ENCODE assay signal across 1 cellular context in genomic region chr7:3042301-3042700, GRCh38.
TF ChIP-seq lines count a peak whose summit lies in the region.

No MANE protein-coding gene starts in this region.

TF ChIP-seq in GM12878, 131 proteins besides CTCF, POLR2A, EP300 and RAD21:
- TF ChIP-seq, protein P1, sequence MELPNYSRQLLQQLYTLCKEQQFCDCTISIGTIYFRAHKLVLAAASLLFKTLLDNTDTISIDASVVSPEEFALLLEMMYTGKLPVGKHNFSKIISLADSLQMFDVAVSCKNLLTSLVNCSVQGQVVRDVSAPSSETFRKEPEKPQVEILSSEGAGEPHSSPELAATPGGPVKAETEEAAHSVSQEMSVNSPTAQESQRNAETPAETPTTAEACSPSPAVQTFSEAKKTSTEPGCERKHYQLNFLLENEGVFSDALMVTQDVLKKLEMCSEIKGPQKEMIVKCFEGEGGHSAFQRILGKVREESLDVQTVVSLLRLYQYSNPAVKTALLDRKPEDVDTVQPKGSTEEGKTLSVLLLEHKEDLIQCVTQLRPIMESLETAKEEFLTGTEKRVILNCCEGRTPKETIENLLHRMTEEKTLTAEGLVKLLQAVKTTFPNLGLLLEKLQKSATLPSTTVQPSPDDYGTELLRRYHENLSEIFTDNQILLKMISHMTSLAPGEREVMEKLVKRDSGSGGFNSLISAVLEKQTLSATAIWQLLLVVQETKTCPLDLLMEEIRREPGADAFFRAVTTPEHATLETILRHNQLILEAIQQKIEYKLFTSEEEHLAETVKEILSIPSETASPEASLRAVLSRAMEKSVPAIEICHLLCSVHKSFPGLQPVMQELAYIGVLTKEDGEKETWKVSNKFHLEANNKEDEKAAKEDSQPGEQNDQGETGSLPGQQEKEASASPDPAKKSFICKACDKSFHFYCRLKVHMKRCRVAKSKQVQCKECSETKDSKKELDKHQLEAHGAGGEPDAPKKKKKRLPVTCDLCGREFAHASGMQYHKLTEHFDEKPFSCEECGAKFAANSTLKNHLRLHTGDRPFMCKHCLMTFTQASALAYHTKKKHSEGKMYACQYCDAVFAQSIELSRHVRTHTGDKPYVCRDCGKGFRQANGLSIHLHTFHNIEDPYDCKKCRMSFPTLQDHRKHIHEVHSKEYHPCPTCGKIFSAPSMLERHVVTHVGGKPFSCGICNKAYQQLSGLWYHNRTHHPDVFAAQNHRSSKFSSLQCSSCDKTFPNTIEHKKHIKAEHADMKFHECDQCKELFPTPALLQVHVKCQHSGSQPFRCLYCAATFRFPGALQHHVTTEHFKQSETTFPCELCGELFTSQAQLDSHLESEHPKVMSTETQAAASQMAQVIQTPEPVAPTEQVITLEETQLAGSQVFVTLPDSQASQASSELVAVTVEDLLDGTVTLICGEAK (IDR thresholded peaks at IDR 0.05; ENCODE audit: borderline replicate concordance): 0 out of 2 replicates have a peak, but pooled peaks have one; percentile 27
- TF ChIP-seq SUZ12 (IDR thresholded peaks at IDR 0.05; ENCODE audit: unreplicated experiment) (no peak), EGR1 (IDR thresholded peaks at IDR 0.05; ENCODE audit: borderline replicate concordance in 1 of 2, low read depth in 2 of 2, low read length in 2 of 2) (0 out of 3 replicates have a peak, but pooled peaks of 1 of the 2 experiments have one; percentile 6), MLLT1 (IDR thresholded peaks at IDR 0.05) (peak; percentile 81; the same call in 1 of the 2 replicates), GATAD2B (conservative IDR thresholded peaks at IDR 0.05; ENCODE audit: low read depth) (0 out of 2 replicates have a peak, but pooled peaks have one; percentile 19)
